ENCODE assay signal across 1 cellular context in genomic region chr10:28811639-28812349, GRCh38.
TF ChIP-seq lines count a peak whose summit lies in the region.

No MANE protein-coding gene starts in this region.

TF ChIP-seq in K562, 482 proteins besides CTCF, POLR2A, EP300 and RAD21 (continued from another document and continues in another):
- TF ChIP-seq FOXA3 (CRISPR knock-in tag; conservative IDR thresholded peaks at IDR 0.05 in 1 of 2, IDR thresholded peaks at IDR 0.05 in 1 of 2), result no peak
- TF ChIP-seq ZNF707 (CRISPR knock-in tag; conservative IDR thresholded peaks at IDR 0.05), result peak; percentile 66; the same call in 1 of the 2 replicates
- TF ChIP-seq NUFIP1 (IDR thresholded peaks at IDR 0.05; ENCODE audit: partially characterized antibody), result peak; percentile 67
- no peak for TF ChIP-seq NCOR1 (IDR thresholded peaks at IDR 0.05)
- TF ChIP-seq E2F3 (CRISPR knock-in tag; IDR thresholded peaks at IDR 0.05), result peak; percentile 93
- no peak for TF ChIP-seq NCOA4 (IDR thresholded peaks at IDR 0.05; ENCODE audit: partially characterized antibody)
- peak; percentile 85 for TF ChIP-seq ZBTB34 (CRISPR knock-in tag; IDR thresholded peaks at IDR 0.05)
- TF ChIP-seq RFX1 (IDR thresholded peaks at IDR 0.05), result peak; percentile 89
- TF ChIP-seq CBFA2T2 (conservative IDR thresholded peaks at IDR 0.05), result no peak
- TF ChIP-seq PYGO2 (tag; IDR thresholded peaks at IDR 0.05), result peak; percentile 97
- 0 out of 2 replicates have a peak, but pooled peaks have one; percentile 43 for TF ChIP-seq HOXB6 (CRISPR knock-in tag; IDR thresholded peaks at IDR 0.05; ENCODE audit: borderline replicate concordance)
- no peak for TF ChIP-seq ZNF121 (CRISPR knock-in tag; conservative IDR thresholded peaks at IDR 0.05)
- TF ChIP-seq ZNF778 (CRISPR knock-in tag; IDR thresholded peaks at IDR 0.05), result no peak
- TF ChIP-seq ZNF766 (CRISPR knock-in tag; conservative IDR thresholded peaks at IDR 0.05), result peak; percentile 90
- TF ChIP-seq AFF1 (IDR thresholded peaks at IDR 0.05; ENCODE audit: low read depth in 1 of 2, partially characterized antibody in 2 of 2), result peak in 1 of 2 experiments; percentile 63
- TF ChIP-seq KDM4B (IDR thresholded peaks at IDR 0.05; ENCODE audit: borderline replicate concordance in 2 of 2, low read depth in 1 of 2), result no peak
- peak; percentile 88 for TF ChIP-seq RFX7 (CRISPR knock-in tag; IDR thresholded peaks at IDR 0.05)
- peak; percentile 93; the same call in 1 of the 2 replicates for TF ChIP-seq HSF4 (CRISPR knock-in tag; IDR thresholded peaks at IDR 0.05; ENCODE audit: borderline replicate concordance)
- peak; percentile 79 for TF ChIP-seq ZNF398 (CRISPR knock-in tag; IDR thresholded peaks at IDR 0.05)
- TF ChIP-seq IRF9 (tag; IDR thresholded peaks at IDR 0.05), result peak; percentile 98
- 0 out of 2 replicates have a peak, but pooled peaks have one; percentile 8 for TF ChIP-seq EP400 (IDR thresholded peaks at IDR 0.05)
- TF ChIP-seq NCOA6 (IDR thresholded peaks at IDR 0.05), result peak; percentile 54
- TF ChIP-seq CREB5 (CRISPR knock-in tag; IDR thresholded peaks at IDR 0.05), result peak; percentile 87; the same call in 1 of the 2 replicates
- TF ChIP-seq MGA (IDR thresholded peaks at IDR 0.05), result no peak
- peak; percentile 96 for TF ChIP-seq ZNF668 (CRISPR knock-in tag; IDR thresholded peaks at IDR 0.05)
- no peak for TF ChIP-seq DLX4 (CRISPR knock-in tag; IDR thresholded peaks at IDR 0.05)
- TF ChIP-seq ZNF444 (CRISPR knock-in tag; IDR thresholded peaks at IDR 0.05), result peak; percentile 81
- TF ChIP-seq CREB3 (tag; conservative IDR thresholded peaks at IDR 0.05; ENCODE audit: low read depth), result peak; percentile 99
- 0 out of 2 replicates have a peak, but pooled peaks have one; percentile 80 for TF ChIP-seq ZFPM2 (CRISPR knock-in tag; IDR thresholded peaks at IDR 0.05)
- peak; percentile 73 for TF ChIP-seq ZNF347 (CRISPR knock-in tag; IDR thresholded peaks at IDR 0.05; ENCODE audit: low read depth)
- 0 out of 2 replicates have a peak, but pooled peaks have one; percentile 17 for TF ChIP-seq ZKSCAN3 (CRISPR knock-in tag; IDR thresholded peaks at IDR 0.05)
- no peak for TF ChIP-seq ARID3A (IDR thresholded peaks at IDR 0.05; ENCODE audit: borderline replicate concordance, low read depth, low read length)
